8 cellular contexts compared by ENCODE assay signal in genomic region chr4:26885912-26886274, GRCh38. TPM values are rescaled to one million over a fixed set of nuclear protein-coding genes. Genes with fewer than 3 reads are reported as not detected.
DNase-seq lines count a peak whose midpoint lies in the region; ATAC-seq and FAIRE-seq lines count a peak whose summit lies in the region.

No MANE protein-coding gene starts in this region.

- intact Hi-C loops in left colon (cut with DNase I, micrococcal nuclease) = no loop called here

- DNase-seq in stimulated activated CD4-positive, alpha-beta T cell treated with anti-CD3 and anti-CD28 coated beads, Interleukin-2, amount 100 ng/mL, for 4 hours (ENCODE audit: low read depth) = peak; percentile 26
- no peak for DNase-seq in stimulated activated CD4-positive, alpha-beta T cell treated with anti-CD3 and anti-CD28 coated beads, Interleukin-2, amount 100 ng/mL, for 48 hours
- DNase-seq in OCI-M1 (lab: John Stamatoyannopoulos, UW) (peak; percentile 92), left colon (peak in 1 of 2 donors; percentile 27), COLO668 (lab: John Stamatoyannopoulos, UW; ENCODE audit: unreplicated experiment) (no peak), RCC 7860 (ENCODE audit: low spot score) (no peak), COR-L47 (lab: John Stamatoyannopoulos, UW) (no peak)

- peak; percentile 72 for ATAC-seq in HG02938 (IDR thresholded peaks at IDR 0.05; ENCODE audit: unreplicated experiment)
- peak; percentile 84 for ATAC-seq in left colon

- FAIRE-seq in RCC 7860 (lab: Jason Lieb, UNC) = no peak

RNA-seq across cellular contexts. Expression of gene STIM2, which starts 25.3 kb away (rescaled TPM):
- 10 to 100 TPM; 27.2 to 28.4 TPM for total RNA-seq in left colon

Comparison
In these comparisons a context has a peak if more than half of its experiments do, and no peak if none do; other contexts are left out.
1. DNase-seq: peak in stimulated activated CD4-positive, alpha-beta T cell treated with anti-CD3 and anti-CD28 coated beads, Interleukin-2, amount 100 ng/mL, for 4 hours (single experiment) and OCI-M1 (single experiment); none in stimulated activated CD4-positive, alpha-beta T cell treated with anti-CD3 and anti-CD28 coated beads, Interleukin-2, amount 100 ng/mL, for 48 hours (0 of 2), COLO668 (single experiment), RCC 7860 (single experiment) and COR-L47 (single experiment).